Comparison of ENCODE assay signal across 8 cellular contexts in genomic region chr14:58796636-58797429, GRCh38.
A peak's percentile ranks its signal among the peaks of the same experiment; 100 is the strongest.
DNase-seq lines count a peak whose midpoint lies in the region; ATAC-seq, FAIRE-seq and TF ChIP-seq lines count a peak whose summit lies in the region.

No MANE protein-coding gene starts in this region.

- H3K36me3 Mint-ChIP-seq in CD4-positive, alpha-beta T cell (ENCODE audit: low read depth) = no peaks in the 10 kb centered on the region
- H3K36me3 Mint-ChIP-seq in naive thymus-derived CD4-positive, alpha-beta T cell = peaks cover 0 to 3% (median 0%) of the 10 kb centered on the region in 5 donors

- TF ChIP-seq POLR2A in GM12892 (IDR thresholded peaks at IDR 0.05; ENCODE audit: low read depth, low read length) = no peak

- no peaks in the 10 kb centered on the region for H3K4me1 Mint-ChIP-seq in CD4-positive, alpha-beta T cell (ENCODE audit: low read depth)
- H3K4me1 Mint-ChIP-seq in naive thymus-derived CD4-positive, alpha-beta T cell = peaks cover 0 to 2% (median 0%) of the 10 kb centered on the region in 7 donors

- no peak for TF ChIP-seq CTCF in epithelial cell of esophagus (IDR thresholded peaks at IDR 0.05; ENCODE audit: insufficient read depth, low read depth, low read length, missing control alignments)
- TF ChIP-seq CTCF in CD4-positive, alpha-beta T cell (IDR thresholded peaks at IDR 0.05) = no peak

- DNase-seq in GM12892 (ENCODE audit: insufficient read length) (no peak), epithelial cell of esophagus (ENCODE audit: low read depth) (peak; percentile 45), Ammon's horn (ENCODE audit: low spot score) (no peak), foreskin melanocyte (no peak)
- DNase-seq in CD4-positive, alpha-beta T cell = no peak
- DNase-seq in naive thymus-derived CD4-positive, alpha-beta T cell = no peak

- no peaks in the 10 kb centered on the region for H3K27me3 ChIP-seq in CD4-positive, alpha-beta T cell (ENCODE audit: control insufficient read depth, insufficient read depth, low read length)
- no peaks in the 10 kb centered on the region for H3K27me3 ChIP-seq in naive thymus-derived CD4-positive, alpha-beta T cell (ENCODE audit: control insufficient read depth in 2 of 2, insufficient read depth in 2 of 2, low read length in 2 of 2)

- no peaks in the 10 kb centered on the region for H3K4me1 ChIP-seq in naive thymus-derived CD4-positive, alpha-beta T cell (ENCODE audit: control insufficient read depth in 2 of 2, insufficient read depth in 2 of 2, low read length in 2 of 2)

- no peaks in the 10 kb centered on the region for H3K9me3 ChIP-seq in CD4-positive, alpha-beta T cell (ENCODE audit: control insufficient read depth, low read length)
- H3K9me3 ChIP-seq in naive thymus-derived CD4-positive, alpha-beta T cell (ENCODE audit: control insufficient read depth in 2 of 3, low read length in 3 of 3) = no peaks in the 10 kb centered on the region

- H3K27ac ChIP-seq in CD4-positive, alpha-beta T cell (ENCODE audit: low read depth, low read length) = no peak overlapping the region
- no peak overlapping the region for H3K27ac ChIP-seq in naive thymus-derived CD4-positive, alpha-beta T cell (ENCODE audit: low read depth, low read length)

- FAIRE-seq in GM12892 (lab: Jason Lieb, UNC) = peak; percentile 81

- no peaks in the 10 kb centered on the region for H3K9me3 Mint-ChIP-seq in CD4-positive, alpha-beta T cell
- peaks cover 0 to 3% (median 0%) of the 10 kb centered on the region in 11 donors for H3K9me3 Mint-ChIP-seq in naive thymus-derived CD4-positive, alpha-beta T cell

- H3K27ac Mint-ChIP-seq in CD4-positive, alpha-beta T cell = no peak overlapping the region
- H3K27ac Mint-ChIP-seq in naive thymus-derived CD4-positive, alpha-beta T cell = no peak overlapping the region

- ATAC-seq in GM21447 (IDR thresholded peaks at IDR 0.05; ENCODE audit: unreplicated experiment) = peak; percentile 78
- ATAC-seq in HG03378 (IDR thresholded peaks at IDR 0.05; ENCODE audit: unreplicated experiment) = peak; percentile 90
- ATAC-seq in CD4-positive, alpha-beta T cell (ENCODE audit: poor library complexity) = no peak
- ATAC-seq in naive thymus-derived CD4-positive, alpha-beta T cell = no peak

- CTCF ChIA-PET in CD4-positive, alpha-beta T cell (lab: Charles Lee) = no interaction called here
- CTCF ChIA-PET in naive thymus-derived CD4-positive, alpha-beta T cell (lab: Charles Lee) = no interaction called here

- no peaks in the 10 kb centered on the region for H3K27me3 Mint-ChIP-seq in CD4-positive, alpha-beta T cell
- peaks cover 0 to 8% (median 0%) of the 10 kb centered on the region in 5 donors for H3K27me3 Mint-ChIP-seq in naive thymus-derived CD4-positive, alpha-beta T cell

- POLR2A ChIA-PET in CD4-positive, alpha-beta T cell (lab: Charles Lee) = interaction anchor here (0.6 kb wide), 1 partner anchor 1309 kb away, joined by 4 read pairs; no protein-coding TSS in a partner anchor
- POLR2A ChIA-PET in naive thymus-derived CD4-positive, alpha-beta T cell (lab: Charles Lee) = no interaction called here

- intact Hi-C loops in CD4-positive, alpha-beta T cell (cut with DNase I, micrococcal nuclease) = no loop called here
- intact Hi-C loops in naive thymus-derived CD4-positive, alpha-beta T cell (cut with micrococcal nuclease) = no loop called here

- H3K36me3 ChIP-seq in naive thymus-derived CD4-positive, alpha-beta T cell (ENCODE audit: control insufficient read depth in 2 of 3, insufficient read depth in 3 of 3, low read length in 3 of 3) = no peaks in the 10 kb centered on the region

- no peak overlapping the region for H3K4me3 ChIP-seq in epithelial cell of esophagus (ENCODE audit: low read length)
- no peak overlapping the region for H3K4me3 ChIP-seq in naive thymus-derived CD4-positive, alpha-beta T cell (ENCODE audit: low read length)

- H3K4me3 Mint-ChIP-seq in CD4-positive, alpha-beta T cell = no peak overlapping the region
- no peak overlapping the region for H3K4me3 Mint-ChIP-seq in naive thymus-derived CD4-positive, alpha-beta T cell

Comparison
In these comparisons a context has a peak if more than half of its experiments do, and no peak if none do; other contexts are left out.
1. ATAC-seq: peak in GM21447 (single experiment) and HG03378 (single experiment); none in CD4-positive, alpha-beta T cell (single experiment) and naive thymus-derived CD4-positive, alpha-beta T cell (single experiment).